ENCODE assay signal across 20 cellular contexts in genomic region chr7:83614112-83614511, GRCh38. TPM values are rescaled to one million over a fixed set of nuclear protein-coding genes. Genes with fewer than 3 reads are reported as not detected.
A peak's percentile ranks its signal among the peaks of the same experiment; 100 is the strongest.
DNase-seq lines count a peak whose midpoint lies in the region; ATAC-seq, FAIRE-seq and TF ChIP-seq lines count a peak whose summit lies in the region.
"Had no signal": no experiment of that assay in that cellular context is flagged by ENCODE, and none has a peak within 500 bp of the region (broad histone marks: within the 10 kb centered on the region; RNA-seq: fewer than 3 reads in every experiment).

No MANE protein-coding gene starts in this region.

- 73% methylated on average over 3 of the region's 3 CpGs for WGBS in A549 (ENCODE audit: missing lambda C conversion rate)

- no peak for TF ChIP-seq POLR2A in A549 (IDR thresholded peaks at IDR 0.05; ENCODE audit: low read length)

- TF ChIP-seq EP300 in A549 (IDR thresholded peaks at IDR 0.05) (no peak), Ishikawa (IDR thresholded peaks at IDR 0.05; ENCODE audit: borderline replicate concordance) (peak; percentile 16; the same call in 1 of the 2 replicates)

- H3K4me3 ChIP-seq in A549 (no peak overlapping the region), choroid plexus epithelial cell (ENCODE audit: low read depth, low read length) (no peak overlapping the region)
- H3K4me3 ChIP-seq: K562, SK-N-MC had no signal

- no peak overlapping the region for H3K27ac ChIP-seq in A549
- H3K27ac ChIP-seq: SK-N-MC had no signal

- H3K9me3 ChIP-seq in A549, result no peaks in the 10 kb centered on the region

- FAIRE-seq in A549 (lab: Jason Lieb, UNC), result peak; percentile 56
- FAIRE-seq: D721Med, K562 had no signal

- ATAC-seq in A549 (no peak), HG02840 (IDR thresholded peaks at IDR 0.05; ENCODE audit: low FRiP score, unreplicated experiment) (no peak), GM18861 (IDR thresholded peaks at IDR 0.05; ENCODE audit: unreplicated experiment) (no peak)
- ATAC-seq: K562 had no signal

- no peak overlapping the region for H3K4me2 ChIP-seq in A549

- POLR2A ChIA-PET in A549 (lab: Yijun Ruan, JAX), result no interaction called here

- TF ChIP-seq CTCF in A549 (IDR thresholded peaks at IDR 0.05) (no peak), choroid plexus epithelial cell (conservative IDR thresholded peaks at IDR 0.05; ENCODE audit: low read depth, low read length) (no peak)

- no peak for TF ChIP-seq RAD21 in A549 (conservative IDR thresholded peaks at IDR 0.05 in 1 of 2, IDR thresholded peaks at IDR 0.05 in 1 of 2)
- no peak for TF ChIP-seq RAD21 in Ishikawa (IDR thresholded peaks at IDR 0.05; ENCODE audit: low read depth)

- peak in 1 of 2 experiments; percentile 28 for DNase-seq in A549 (ENCODE audit: low read depth in 1 of 2, low spot score in 1 of 2)
- DNase-seq in choroid plexus epithelial cell (ENCODE audit: low read depth), result peak; percentile 13
- DNase-seq in myocyte (ENCODE audit: low read depth), result peak; percentile 32
- DNase-seq in DMS153 treated with DMSO at 0.1 percent for 48 hours (lab: John Stamatoyannopoulos, UW; ENCODE audit: unreplicated experiment), result no peak
- no peak for DNase-seq in stimulated activated naive CD4-positive, alpha-beta T cell (lab: John Stamatoyannopoulos, UW)
- DNase-seq: C1 segment of cervical spinal cord, DMS79, GOT3, NCI-H1105 treated with DMSO at 0.1 percent for 48 hours, NCI-H1694, NCI-H2081 treated with DMSO at 0.1 percent for 48 hours, NCI-H774, SHP77 had no signal

- CTCF ChIA-PET in A549 (lab: Yijun Ruan, JAX), result interaction anchor here (1.9 kb wide), 1 partner anchor 42 kb away, joined by 6 read pairs; no protein-coding TSS in a partner anchor

- H3K4me1 ChIP-seq in A549, result no peaks in the 10 kb centered on the region; the same call in 2 of the 3 replicates

TF ChIP-seq in A549, 52 proteins besides CTCF, POLR2A, EP300 and RAD21:
- TF ChIP-seq, protein P1, sequence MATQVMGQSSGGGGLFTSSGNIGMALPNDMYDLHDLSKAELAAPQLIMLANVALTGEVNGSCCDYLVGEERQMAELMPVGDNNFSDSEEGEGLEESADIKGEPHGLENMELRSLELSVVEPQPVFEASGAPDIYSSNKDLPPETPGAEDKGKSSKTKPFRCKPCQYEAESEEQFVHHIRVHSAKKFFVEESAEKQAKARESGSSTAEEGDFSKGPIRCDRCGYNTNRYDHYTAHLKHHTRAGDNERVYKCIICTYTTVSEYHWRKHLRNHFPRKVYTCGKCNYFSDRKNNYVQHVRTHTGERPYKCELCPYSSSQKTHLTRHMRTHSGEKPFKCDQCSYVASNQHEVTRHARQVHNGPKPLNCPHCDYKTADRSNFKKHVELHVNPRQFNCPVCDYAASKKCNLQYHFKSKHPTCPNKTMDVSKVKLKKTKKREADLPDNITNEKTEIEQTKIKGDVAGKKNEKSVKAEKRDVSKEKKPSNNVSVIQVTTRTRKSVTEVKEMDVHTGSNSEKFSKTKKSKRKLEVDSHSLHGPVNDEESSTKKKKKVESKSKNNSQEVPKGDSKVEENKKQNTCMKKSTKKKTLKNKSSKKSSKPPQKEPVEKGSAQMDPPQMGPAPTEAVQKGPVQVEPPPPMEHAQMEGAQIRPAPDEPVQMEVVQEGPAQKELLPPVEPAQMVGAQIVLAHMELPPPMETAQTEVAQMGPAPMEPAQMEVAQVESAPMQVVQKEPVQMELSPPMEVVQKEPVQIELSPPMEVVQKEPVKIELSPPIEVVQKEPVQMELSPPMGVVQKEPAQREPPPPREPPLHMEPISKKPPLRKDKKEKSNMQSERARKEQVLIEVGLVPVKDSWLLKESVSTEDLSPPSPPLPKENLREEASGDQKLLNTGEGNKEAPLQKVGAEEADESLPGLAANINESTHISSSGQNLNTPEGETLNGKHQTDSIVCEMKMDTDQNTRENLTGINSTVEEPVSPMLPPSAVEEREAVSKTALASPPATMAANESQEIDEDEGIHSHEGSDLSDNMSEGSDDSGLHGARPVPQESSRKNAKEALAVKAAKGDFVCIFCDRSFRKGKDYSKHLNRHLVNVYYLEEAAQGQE (IDR thresholded peaks at IDR 0.05), result peak; percentile 75
- TF ChIP-seq SMC3 (IDR thresholded peaks at IDR 0.05) (no peak), GATA3 (IDR thresholded peaks at IDR 0.05; ENCODE audit: borderline replicate concordance) (no peak), NFE2L2 (conservative IDR thresholded peaks at IDR 0.05; ENCODE audit: low read length) (no peak), POLR2AphosphoS2 (conservative IDR thresholded peaks at IDR 0.05; ENCODE audit: low read length) (no peak)

TF ChIP-seq in Ishikawa, 13 proteins besides CTCF, POLR2A, EP300 and RAD21:
- TF ChIP-seq FOXM1 (IDR thresholded peaks at IDR 0.05; ENCODE audit: borderline replicate concordance, low read depth) (no peak), NFIC (IDR thresholded peaks at IDR 0.05) (no peak)
- TF ChIP-seq, protein P1 (IDR thresholded peaks at IDR 0.05; ENCODE audit: low read depth), result peak; percentile 82

RNA-seq across cellular contexts. Expression of gene SEMA3E, which starts 34.8 kb away (rescaled TPM):
- polyA plus RNA-seq in A549 (2011; rRNA removed) (2.3 and 2.5 TPM in 2 replicates), A549 (2017; fragmentation: RNase III; extraction: RNeasy Plus Mini Kit Qiagen cat#74134 plus additional on column Dnase treatment) (1.2 to 1.7 TPM (median 1.4 TPM) in 3 replicates)
- 0.46 and 1.00 TPM in 2 replicates for polyA plus RNA-seq in A549 (2012; cell fraction: cytosol; rRNA removed)
- 0.86 and 0.98 TPM in 2 replicates for polyA plus RNA-seq in A549 (2012; cell fraction: nucleus; rRNA removed)
- 5.2 and 12.6 TPM in 2 replicates for polyA minus RNA-seq in A549 (2011; rRNA and poly(A)+ RNA removed)
- 2.4 and 3.2 TPM in 2 replicates for total RNA-seq in myocyte
- polyA plus RNA-seq in myocyte (2012), result 0.63 TPM
- total RNA-seq: A673 had no signal

Comparison
In these comparisons a context has a peak if more than half of its experiments do, and no peak if none do; other contexts are left out.
1. DNase-seq: peak in choroid plexus epithelial cell (single experiment) and myocyte (single experiment); none in DMS153 treated with DMSO at 0.1 percent for 48 hours (single experiment) and stimulated activated naive CD4-positive, alpha-beta T cell (0 of 6).